In genomic region chr2:4745056-4745455, GRCh38 we compare ENCODE assay signal across 25 cellular contexts.
"Had no signal": no experiment of that assay in that cellular context is flagged by ENCODE, and none has a peak within 500 bp of the region (broad histone marks: within the 10 kb centered on the region; RNA-seq: fewer than 3 reads in every experiment).

No MANE protein-coding gene starts in this region.

- H3K4me3 Mint-ChIP-seq: effector memory CD8-positive, alpha-beta T cell; immature natural killer cell; memory B cell; naive B cell; natural killer cell treated with Interleukin-12 subunit alpha and Interleukin-12 subunit beta and Interleukin-15 and Interleukin-18, amount 100 ng/mL, for 72 hours; stimulated activated effector memory CD8-positive, alpha-beta T cell treated with anti-CD3 and anti-CD28 coated beads, Interleukin-12 subunit alpha, Interleukin-12 subunit beta, amount 100 ng/mL, for 72 hours had no signal

- H3K27ac Mint-ChIP-seq: effector memory CD8-positive, alpha-beta T cell; immature natural killer cell; memory B cell; naive B cell; natural killer cell treated with Interleukin-12 subunit alpha and Interleukin-12 subunit beta and Interleukin-15 and Interleukin-18, amount 100 ng/mL, for 72 hours; progenitor cell of endocrine pancreas; stimulated activated effector memory CD8-positive, alpha-beta T cell treated with anti-CD3 and anti-CD28 coated beads, Interleukin-12 subunit alpha, Interleukin-12 subunit beta, amount 100 ng/mL, for 72 hours had no signal

- DNase-seq: dermis blood vessel endothelial cell; effector memory CD8-positive, alpha-beta T cell; erythroblast; esophagus squamous epithelium; foreskin melanocyte; glutamatergic neuron; heart right ventricle; immature natural killer cell; islet precursor cell; kidney glomerular epithelial cell; left colon; left ventricle myocardium inferior; lower lobe of right lung; mucosa of descending colon; naive B cell; stimulated activated CD4-positive, alpha-beta T cell treated with anti-CD3 and anti-CD28 coated beads, Interleukin-12 subunit alpha, Interleukin-12 subunit beta, amount 100 ng/mL, for 4 hours; stimulated activated CD4-positive, alpha-beta T cell treated with anti-CD3 and anti-CD28 coated beads, Interleukin-1b, Interleukin-23, amount 100 ng/mL, for 48 hours; stimulated activated CD4-positive, alpha-beta T cell treated with anti-CD3 and anti-CD28 coated beads, Interleukin-4, amount 100 ng/mL, for 24 hours; stimulated activated naive CD4-positive, alpha-beta T cell treated with Interleukin-2 at 50 U/mL for 16 hours; stomach; trophoblast cell had no signal

- H3K27me3 Mint-ChIP-seq: effector memory CD8-positive, alpha-beta T cell; memory B cell; naive B cell; natural killer cell treated with Interleukin-12 subunit alpha and Interleukin-12 subunit beta and Interleukin-15 and Interleukin-18, amount 100 ng/mL, for 72 hours; progenitor cell of endocrine pancreas had no signal

- H3K4me1 Mint-ChIP-seq: immature natural killer cell; memory B cell; naive B cell; stimulated activated effector memory CD8-positive, alpha-beta T cell treated with anti-CD3 and anti-CD28 coated beads, Interleukin-12 subunit alpha, Interleukin-12 subunit beta, amount 100 ng/mL, for 72 hours had no signal

- H3K36me3 Mint-ChIP-seq: immature natural killer cell; memory B cell; naive B cell; natural killer cell treated with Interleukin-12 subunit alpha and Interleukin-12 subunit beta and Interleukin-15 and Interleukin-18, amount 100 ng/mL, for 72 hours; stimulated activated effector memory CD8-positive, alpha-beta T cell treated with anti-CD3 and anti-CD28 coated beads, Interleukin-12 subunit alpha, Interleukin-12 subunit beta, amount 100 ng/mL, for 72 hours had no signal
